ENCODE assay signal across 8 cellular contexts in genomic region chr3:141875374-141875892, GRCh38.
DNase-seq lines count a peak whose midpoint lies in the region; ATAC-seq and FAIRE-seq lines count a peak whose summit lies in the region.

No MANE protein-coding gene starts in this region.

- DNase-seq in C1 segment of cervical spinal cord (lab: John Stamatoyannopoulos, UW) (peak in 13 of 14 donors; percentile 15 to 84 (median 77)), HTR-8/SVneo (ENCODE audit: insufficient read length, low spot score) (peak; percentile 82), NOMO-1 (lab: John Stamatoyannopoulos, UW; ENCODE audit: unreplicated experiment in 2 of 2) (peak; percentile 90 to 93), medulla oblongata (ENCODE audit: extremely low spot score) (peak; percentile 94)
- peak; percentile 61 to 72 for DNase-seq in activated CD8-positive, alpha-beta memory T cell treated with anti-CD3 and anti-CD28 coated beads for 4 hours (ENCODE audit: low read depth in 2 of 2)
- peak; percentile 74 for DNase-seq in effector CD8-positive, alpha-beta T cell (lab: John Stamatoyannopoulos, UW)
- peak; percentile 77 for DNase-seq in stimulated activated CD8-positive, alpha-beta memory T cell treated with anti-CD3 and anti-CD28 coated beads, Interleukin-12 subunit alpha, Interleukin-12 subunit beta, amount 100 ng/mL, for 1 hour (ENCODE audit: low read depth)

- FAIRE-seq in HTR-8/SVneo (lab: Jason Lieb, UNC), result no peak

- ATAC-seq in GM19467 (IDR thresholded peaks at IDR 0.05; ENCODE audit: unreplicated experiment), result peak; percentile 38

Comparison
In these comparisons a context has a peak if more than half of its experiments do, and no peak if none do; other contexts are left out.
1. Peak in every context shown above with its lines: DNase-seq and ATAC-seq.